In the genomic region with DNA sequence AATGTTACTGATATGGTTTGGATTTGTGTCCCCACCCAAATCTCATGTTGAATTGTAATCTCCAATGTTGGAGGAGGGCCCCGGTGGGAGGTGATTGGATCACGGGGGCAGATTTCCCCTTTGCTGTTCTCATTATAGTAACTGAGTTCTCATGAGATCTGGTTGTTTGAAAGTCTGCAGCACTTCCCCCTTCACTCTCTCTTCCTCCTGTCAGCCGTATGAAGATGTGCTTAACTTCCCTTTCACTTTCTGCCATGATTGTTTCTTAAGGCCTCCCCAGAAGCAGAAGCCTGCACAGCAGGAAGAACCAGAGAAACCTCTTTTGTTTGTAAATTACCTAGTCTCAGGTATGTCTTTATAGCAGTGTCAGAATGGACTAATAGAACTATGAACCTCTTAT, we compare ENCODE assay signal across 9 cellular contexts. TPM values are rescaled to one million over a fixed set of nuclear protein-coding genes. Genes with fewer than 3 reads are reported as not detected.
DNase-seq lines count a peak whose midpoint lies in the region; ATAC-seq and TF ChIP-seq lines count a peak whose summit lies in the region.
"Had no signal": no experiment of that assay in that cellular context is flagged by ENCODE, and none has a peak within 500 bp of the region (broad histone marks: within the 10 kb centered on the region; RNA-seq: fewer than 3 reads in every experiment).

No MANE protein-coding gene starts in this region.

- no peak for TF ChIP-seq POLR2A in tibial nerve (IDR thresholded peaks at IDR 0.05)

- H3K27ac Mint-ChIP-seq in WTC11: peak overlapping the region; percentile 51; the same call in 1 of the 2 replicates

- no peaks in the 10 kb centered on the region for H3K4me1 ChIP-seq in tibial nerve
- H3K4me1 ChIP-seq in HAP-1: peaks cover 10% of the 10 kb centered on the region

- CTCF ChIA-PET in WTC11 (lab: Charles Lee): interaction anchor here (1.0 kb wide), 1 partner anchor 20 kb away, joined by 3 read pairs; no protein-coding TSS in a partner anchor

- no peak overlapping the region for H3K4me3 Mint-ChIP-seq in WTC11

- H3K36me3 ChIP-seq in tibial nerve: no peaks in the 10 kb centered on the region
- no peaks in the 10 kb centered on the region for H3K36me3 ChIP-seq in HAP-1 (replicated peaks)

- TF ChIP-seq EP300 in tibial nerve (IDR thresholded peaks at IDR 0.05): no peak

- H3K4me1 Mint-ChIP-seq in WTC11: peaks cover 29% of the 10 kb centered on the region

- 54 to 74% methylated on average over 3 of the region's 3 CpGs for WGBS in tibial nerve, 2 donors

- POLR2A ChIA-PET in WTC11 (lab: Charles Lee): no interaction called here

- H3K9me3 ChIP-seq in tibial nerve: peaks cover 0 to 8% (median 0%) of the 10 kb centered on the region in 4 donors
- peaks cover 2% of the 10 kb centered on the region; the same call in 1 of the 2 replicates for H3K9me3 ChIP-seq in HAP-1

- H3K27me3 ChIP-seq in tibial nerve (no peaks in the 10 kb centered on the region), HAP-1 (ENCODE audit: low read depth) (no peaks in the 10 kb centered on the region)

- peaks cover 22% of the 10 kb centered on the region for H3K9me3 Mint-ChIP-seq in WTC11

- H3K36me3 Mint-ChIP-seq in WTC11: peaks cover 23% of the 10 kb centered on the region

- H3K4me3 ChIP-seq in tibial nerve (no peak overlapping the region), HAP-1 (no peak overlapping the region)

- ATAC-seq in GM18909 (IDR thresholded peaks at IDR 0.05; ENCODE audit: poor library complexity, unreplicated experiment): peak; percentile 78
- ATAC-seq in HG03095 (IDR thresholded peaks at IDR 0.05; ENCODE audit: unreplicated experiment): peak; percentile 92
- ATAC-seq in WTC11: no peak
- ATAC-seq in HG03521 (IDR thresholded peaks at IDR 0.05; ENCODE audit: unreplicated experiment): no peak

- in situ Hi-C loops in HAP-1 (cut with MboI; ENCODE audit: low sequenced_read_pairs): no loop called here

- DNase-seq in AML-193 (lab: John Stamatoyannopoulos, UW) (peak; percentile 76 to 80), WTC11 (ENCODE audit: low spot score) (no peak), tibial nerve (ENCODE audit: low spot score in 2 of 2) (no peak), HAP-1 (ENCODE audit: low spot score in 2 of 2) (no peak), putamen (ENCODE audit: low spot score) (no peak)
- DNase-seq: NCI-H526 treated with DMSO at 0.1 percent for 48 hours had no signal

- no peaks in the 10 kb centered on the region for H3K27me3 Mint-ChIP-seq in WTC11 (ENCODE audit: low read depth)

- TF ChIP-seq CTCF in WTC11 (IDR thresholded peaks at IDR 0.05): no peak
- no peak for TF ChIP-seq CTCF in tibial nerve (IDR thresholded peaks at IDR 0.05)

- no peak overlapping the region for H3K27ac ChIP-seq in tibial nerve

TF ChIP-seq in WTC11, 78 proteins besides CTCF, POLR2A, EP300 and RAD21:
- TF ChIP-seq ELF4 (CRISPR knock-in tag; IDR thresholded peaks at IDR 0.05; ENCODE audit: low read depth): no peak
- TF ChIP-seq, protein P1, sequence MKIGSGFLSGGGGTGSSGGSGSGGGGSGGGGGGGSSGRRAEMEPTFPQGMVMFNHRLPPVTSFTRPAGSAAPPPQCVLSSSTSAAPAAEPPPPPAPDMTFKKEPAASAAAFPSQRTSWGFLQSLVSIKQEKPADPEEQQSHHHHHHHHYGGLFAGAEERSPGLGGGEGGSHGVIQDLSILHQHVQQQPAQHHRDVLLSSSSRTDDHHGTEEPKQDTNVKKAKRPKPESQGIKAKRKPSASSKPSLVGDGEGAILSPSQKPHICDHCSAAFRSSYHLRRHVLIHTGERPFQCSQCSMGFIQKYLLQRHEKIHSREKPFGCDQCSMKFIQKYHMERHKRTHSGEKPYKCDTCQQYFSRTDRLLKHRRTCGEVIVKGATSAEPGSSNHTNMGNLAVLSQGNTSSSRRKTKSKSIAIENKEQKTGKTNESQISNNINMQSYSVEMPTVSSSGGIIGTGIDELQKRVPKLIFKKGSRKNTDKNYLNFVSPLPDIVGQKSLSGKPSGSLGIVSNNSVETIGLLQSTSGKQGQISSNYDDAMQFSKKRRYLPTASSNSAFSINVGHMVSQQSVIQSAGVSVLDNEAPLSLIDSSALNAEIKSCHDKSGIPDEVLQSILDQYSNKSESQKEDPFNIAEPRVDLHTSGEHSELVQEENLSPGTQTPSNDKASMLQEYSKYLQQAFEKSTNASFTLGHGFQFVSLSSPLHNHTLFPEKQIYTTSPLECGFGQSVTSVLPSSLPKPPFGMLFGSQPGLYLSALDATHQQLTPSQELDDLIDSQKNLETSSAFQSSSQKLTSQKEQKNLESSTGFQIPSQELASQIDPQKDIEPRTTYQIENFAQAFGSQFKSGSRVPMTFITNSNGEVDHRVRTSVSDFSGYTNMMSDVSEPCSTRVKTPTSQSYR (CRISPR knock-in tag; IDR thresholded peaks at IDR 0.05): no peak
- TF ChIP-seq, protein P2, sequence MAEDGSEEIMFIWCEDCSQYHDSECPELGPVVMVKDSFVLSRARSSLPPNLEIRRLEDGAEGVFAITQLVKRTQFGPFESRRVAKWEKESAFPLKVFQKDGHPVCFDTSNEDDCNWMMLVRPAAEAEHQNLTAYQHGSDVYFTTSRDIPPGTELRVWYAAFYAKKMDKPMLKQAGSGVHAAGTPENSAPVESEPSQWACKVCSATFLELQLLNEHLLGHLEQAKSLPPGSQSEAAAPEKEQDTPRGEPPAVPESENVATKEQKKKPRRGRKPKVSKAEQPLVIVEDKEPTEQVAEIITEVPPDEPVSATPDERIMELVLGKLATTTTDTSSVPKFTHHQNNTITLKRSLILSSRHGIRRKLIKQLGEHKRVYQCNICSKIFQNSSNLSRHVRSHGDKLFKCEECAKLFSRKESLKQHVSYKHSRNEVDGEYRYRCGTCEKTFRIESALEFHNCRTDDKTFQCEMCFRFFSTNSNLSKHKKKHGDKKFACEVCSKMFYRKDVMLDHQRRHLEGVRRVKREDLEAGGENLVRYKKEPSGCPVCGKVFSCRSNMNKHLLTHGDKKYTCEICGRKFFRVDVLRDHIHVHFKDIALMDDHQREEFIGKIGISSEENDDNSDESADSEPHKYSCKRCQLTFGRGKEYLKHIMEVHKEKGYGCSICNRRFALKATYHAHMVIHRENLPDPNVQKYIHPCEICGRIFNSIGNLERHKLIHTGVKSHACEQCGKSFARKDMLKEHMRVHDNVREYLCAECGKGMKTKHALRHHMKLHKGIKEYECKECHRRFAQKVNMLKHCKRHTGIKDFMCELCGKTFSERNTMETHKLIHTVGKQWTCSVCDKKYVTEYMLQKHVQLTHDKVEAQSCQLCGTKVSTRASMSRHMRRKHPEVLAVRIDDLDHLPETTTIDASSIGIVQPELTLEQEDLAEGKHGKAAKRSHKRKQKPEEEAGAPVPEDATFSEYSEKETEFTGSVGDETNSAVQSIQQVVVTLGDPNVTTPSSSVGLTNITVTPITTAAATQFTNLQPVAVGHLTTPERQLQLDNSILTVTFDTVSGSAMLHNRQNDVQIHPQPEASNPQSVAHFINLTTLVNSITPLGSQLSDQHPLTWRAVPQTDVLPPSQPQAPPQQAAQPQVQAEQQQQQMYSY (CRISPR knock-in tag; IDR thresholded peaks at IDR 0.05): no peak
- TF ChIP-seq, protein P3, sequence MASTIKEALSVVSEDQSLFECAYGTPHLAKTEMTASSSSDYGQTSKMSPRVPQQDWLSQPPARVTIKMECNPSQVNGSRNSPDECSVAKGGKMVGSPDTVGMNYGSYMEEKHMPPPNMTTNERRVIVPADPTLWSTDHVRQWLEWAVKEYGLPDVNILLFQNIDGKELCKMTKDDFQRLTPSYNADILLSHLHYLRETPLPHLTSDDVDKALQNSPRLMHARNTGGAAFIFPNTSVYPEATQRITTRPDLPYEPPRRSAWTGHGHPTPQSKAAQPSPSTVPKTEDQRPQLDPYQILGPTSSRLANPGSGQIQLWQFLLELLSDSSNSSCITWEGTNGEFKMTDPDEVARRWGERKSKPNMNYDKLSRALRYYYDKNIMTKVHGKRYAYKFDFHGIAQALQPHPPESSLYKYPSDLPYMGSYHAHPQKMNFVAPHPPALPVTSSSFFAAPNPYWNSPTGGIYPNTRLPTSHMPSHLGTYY (CRISPR knock-in tag; IDR thresholded peaks at IDR 0.05): no peak
- TF ChIP-seq TCF7 (CRISPR knock-in tag; IDR thresholded peaks at IDR 0.05; ENCODE audit: low read depth): no peak
- TF ChIP-seq, protein P4, sequence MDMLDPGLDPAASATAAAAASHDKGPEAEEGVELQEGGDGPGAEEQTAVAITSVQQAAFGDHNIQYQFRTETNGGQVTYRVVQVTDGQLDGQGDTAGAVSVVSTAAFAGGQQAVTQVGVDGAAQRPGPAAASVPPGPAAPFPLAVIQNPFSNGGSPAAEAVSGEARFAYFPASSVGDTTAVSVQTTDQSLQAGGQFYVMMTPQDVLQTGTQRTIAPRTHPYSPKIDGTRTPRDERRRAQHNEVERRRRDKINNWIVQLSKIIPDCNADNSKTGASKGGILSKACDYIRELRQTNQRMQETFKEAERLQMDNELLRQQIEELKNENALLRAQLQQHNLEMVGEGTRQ (CRISPR knock-in tag; IDR thresholded peaks at IDR 0.05): no peak
- TF ChIP-seq GABPB1 (CRISPR knock-in tag; IDR thresholded peaks at IDR 0.05): no peak
- no peak for TF ChIP-seq NR2C2 (CRISPR knock-in tag; IDR thresholded peaks at IDR 0.05)
- no peak for TF ChIP-seq MXD4 (CRISPR knock-in tag; IDR thresholded peaks at IDR 0.05; ENCODE audit: borderline replicate concordance)
- TF ChIP-seq, protein P5, sequence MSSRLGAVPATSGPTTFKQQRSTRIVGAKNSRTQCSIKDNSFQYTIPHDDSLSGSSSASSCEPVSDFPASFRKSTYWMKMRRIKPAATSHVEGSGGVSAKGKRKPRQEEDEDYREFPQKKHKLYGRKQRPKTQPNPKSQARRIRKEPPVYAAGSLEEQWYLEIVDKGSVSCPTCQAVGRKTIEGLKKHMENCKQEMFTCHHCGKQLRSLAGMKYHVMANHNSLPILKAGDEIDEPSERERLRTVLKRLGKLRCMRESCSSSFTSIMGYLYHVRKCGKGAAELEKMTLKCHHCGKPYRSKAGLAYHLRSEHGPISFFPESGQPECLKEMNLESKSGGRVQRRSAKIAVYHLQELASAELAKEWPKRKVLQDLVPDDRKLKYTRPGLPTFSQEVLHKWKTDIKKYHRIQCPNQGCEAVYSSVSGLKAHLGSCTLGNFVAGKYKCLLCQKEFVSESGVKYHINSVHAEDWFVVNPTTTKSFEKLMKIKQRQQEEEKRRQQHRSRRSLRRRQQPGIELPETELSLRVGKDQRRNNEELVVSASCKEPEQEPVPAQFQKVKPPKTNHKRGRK (CRISPR knock-in tag; IDR thresholded peaks at IDR 0.05; ENCODE audit: borderline replicate concordance): no peak
- no peak for TF ChIP-seq ZNF396 (CRISPR knock-in tag; IDR thresholded peaks at IDR 0.05; ENCODE audit: borderline replicate concordance)

RNA-seq across cellular contexts. Expression of a gene that starts 28.4 kb away (rescaled TPM):
- 42.0 to 44.5 TPM (median 42.7 TPM) in 3 replicates for total RNA-seq in WTC11 (2021)
- 10 to 100 TPM; 50.8 to 68.2 (median 53.4) TPM for total RNA-seq in tibial nerve

Comparison
In these comparisons a context has a peak if more than half of its experiments do, and no peak if none do; other contexts are left out.
1. DNase-seq: peak in AML-193 (2 of 2); none in WTC11 (single experiment), tibial nerve (0 of 2), HAP-1 (0 of 2) and putamen (single experiment).
2. ATAC-seq: peak in GM18909 (single experiment) and HG03095 (single experiment); none in WTC11 (single experiment) and HG03521 (single experiment).